ENCODE assay signal across 10 cellular contexts in the genomic region with DNA sequence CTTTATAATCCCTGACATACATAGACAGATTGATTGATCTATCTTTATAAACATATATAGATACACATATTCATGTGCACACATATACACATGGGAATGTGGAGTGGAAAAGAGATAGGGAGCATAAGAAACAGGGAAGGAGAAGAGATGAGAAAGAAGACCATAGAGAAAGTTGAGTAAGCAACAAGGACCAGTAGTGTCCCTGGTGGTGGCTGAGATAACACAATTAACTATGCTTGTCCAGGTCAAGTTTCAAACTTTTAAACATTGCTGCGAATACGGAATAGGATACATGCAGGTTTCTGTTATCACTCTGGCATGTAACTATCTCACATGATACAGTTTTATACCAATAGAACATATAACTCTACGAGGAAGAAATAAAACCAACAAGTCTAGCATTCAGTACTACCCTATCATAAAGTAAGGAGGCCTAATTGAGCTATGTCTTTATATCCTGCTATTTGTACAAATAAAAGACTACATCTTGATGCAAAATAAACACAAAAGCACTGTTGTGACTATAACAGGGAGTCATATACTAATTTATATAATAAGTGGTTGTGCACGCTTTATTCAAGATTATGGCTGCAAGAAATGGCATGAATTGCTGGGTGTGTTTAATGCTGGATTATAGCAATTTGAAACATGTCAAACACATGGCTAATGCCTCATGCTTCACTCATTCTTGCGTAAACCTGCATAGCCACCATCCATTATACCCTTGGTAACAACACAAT. TPM values are rescaled to one million over a fixed set of nuclear protein-coding genes. Genes with fewer than 3 reads are reported as not detected.
A peak's percentile ranks its signal among the peaks of the same experiment; 100 is the strongest.
DNase-seq lines count a peak whose midpoint lies in the region; TF ChIP-seq lines count a peak whose summit lies in the region.
"Had no signal": no experiment of that assay in that cellular context is flagged by ENCODE, and none has a peak within 500 bp of the region (broad histone marks: within the 10 kb centered on the region; RNA-seq: fewer than 3 reads in every experiment).

No MANE protein-coding gene starts in this region.

- peak; percentile 45 for TF ChIP-seq CTCF in AG04450 (IDR thresholded peaks at IDR 0.05; ENCODE audit: low read depth, low read length)
- TF ChIP-seq CTCF in H9 (conservative IDR thresholded peaks at IDR 0.05) = peak; percentile 63
- TF ChIP-seq CTCF in hepatocyte (IDR thresholded peaks at IDR 0.05; ENCODE audit: poor library complexity) = peak; percentile 29

- no peaks in the 10 kb centered on the region for H3K23me2 ChIP-seq in H9 (ENCODE audit: insufficient read length, low read depth, low read length, poor library complexity, severe bottlenecking)

- no peak overlapping the region for H2BK15ac ChIP-seq in H9 (ENCODE audit: low read depth, low read length)

- H4K91ac ChIP-seq in H9 (ENCODE audit: insufficient read length, low read depth, low read length) = no peak overlapping the region

- peaks cover 0 to 5% of the 10 kb centered on the region in 2 experiments; a peak in 1 of 4 replicates for H3K4me1 Mint-ChIP-seq in H9

- H3K4ac ChIP-seq in H9 (ENCODE audit: low read depth, low read length) = no peak overlapping the region

- no peak overlapping the region for H3K23ac ChIP-seq in H9 (ENCODE audit: insufficient read length, low read depth, low read length)

- H3K4me3 ChIP-seq in AG04450 (ENCODE audit: low read depth, low read length) = no peak overlapping the region
- no peak overlapping the region for H3K4me3 ChIP-seq in hepatocyte

- no peak overlapping the region for H2AK5ac ChIP-seq in H9 (ENCODE audit: insufficient read length, low read length)

- no peak overlapping the region for H3K4me3 Mint-ChIP-seq in H9

- H2BK5ac ChIP-seq in H9 (ENCODE audit: insufficient read length, low read length) = no peak overlapping the region

- no peak overlapping the region for H2BK120ac ChIP-seq in H9 (ENCODE audit: low read depth, low read length, poor library complexity, severe bottlenecking)

- H3K36me3 ChIP-seq in hepatocyte (replicated peaks; ENCODE audit: insufficient read depth, low read depth) = no peaks in the 10 kb centered on the region

- H3K18ac ChIP-seq in H9 (ENCODE audit: insufficient read length, low read depth, low read length) = no peak overlapping the region

- no peaks in the 10 kb centered on the region for H3K36me3 Mint-ChIP-seq in H9 (ENCODE audit: insufficient read depth in 1 of 3, low read depth in 3 of 3)

- H3K9me3 ChIP-seq in AG04450 (ENCODE audit: control insufficient read depth, insufficient read depth, low read length) (no peaks in the 10 kb centered on the region), H9 (ENCODE audit: control insufficient read depth, low read depth, low read length) (no peaks in the 10 kb centered on the region), hepatocyte (ENCODE audit: low read depth) (no peaks in the 10 kb centered on the region)

- no peaks in the 10 kb centered on the region for H4K20me1 ChIP-seq in H9 (ENCODE audit: control insufficient read depth, insufficient read depth, insufficient read length)
- H4K20me1 ChIP-seq in hepatocyte (ENCODE audit: insufficient read depth, poor library complexity, severe bottlenecking) = no peaks in the 10 kb centered on the region

- H3K79me1 ChIP-seq in H9 (ENCODE audit: insufficient read depth, low read depth, low read length, poor library complexity, severe bottlenecking) = no peaks in the 10 kb centered on the region

- no peak overlapping the region for H4K8ac ChIP-seq in H9 (replicated peaks; ENCODE audit: insufficient read length, low read depth, low read length)

- no peaks in the 10 kb centered on the region for H3K9me3 Mint-ChIP-seq in H9

- H3K27me3 ChIP-seq in AG04450 (ENCODE audit: control insufficient read depth, insufficient read depth, low read length) (no peaks in the 10 kb centered on the region), H9 (ENCODE audit: insufficient read depth, low read length) (no peaks in the 10 kb centered on the region), hepatocyte (no peaks in the 10 kb centered on the region)

- no CpG with 5 or more reads among the region's 5 CpGs for WGBS in H9 (ENCODE audit: extremely low coverage, insufficient read length, low lambda C conversion rate)
- WGBS in hepatocyte (ENCODE audit: low lambda C conversion rate, missing lambda C conversion rate) = 73% methylated on average over 5 of the region's 5 CpGs

- H3K4me1 ChIP-seq in H9 (ENCODE audit: insufficient read depth, low read length) (no peaks in the 10 kb centered on the region), hepatocyte (ENCODE audit: insufficient read depth) (no peaks in the 10 kb centered on the region)

- H2AFZ ChIP-seq in H9 (ENCODE audit: low read length) = no peak overlapping the region
- H2AFZ ChIP-seq in hepatocyte = no peak overlapping the region

- H2BK12ac ChIP-seq in H9 (ENCODE audit: insufficient read length, low read depth, low read length) = no peak overlapping the region

- H2BK20ac ChIP-seq in H9 (ENCODE audit: low read depth, low read length, poor library complexity, severe bottlenecking) = no peak overlapping the region

- no peaks in the 10 kb centered on the region for H3K9me2 ChIP-seq in hepatocyte (replicated peaks; ENCODE audit: insufficient read depth)

- H3K79me2 ChIP-seq in H9 (ENCODE audit: insufficient read depth, low read length) (no peaks in the 10 kb centered on the region), hepatocyte (peaks cover 7% of the 10 kb centered on the region)

- H3K4me2 ChIP-seq in H9 (ENCODE audit: insufficient read depth, insufficient read length, low read length) (no peak overlapping the region), hepatocyte (no peak overlapping the region)

- H3K14ac ChIP-seq in H9 (ENCODE audit: insufficient read depth, low read length) = no peak overlapping the region

- H3K56ac ChIP-seq in H9 (ENCODE audit: insufficient read length, low read depth, low read length) = no peak overlapping the region

- no peak overlapping the region for H3K9ac ChIP-seq in H9 (ENCODE audit: extremely low read depth, insufficient read length, low read length)

- no peaks in the 10 kb centered on the region for H3K27me3 Mint-ChIP-seq in H9 (ENCODE audit: low read depth)

- no peak overlapping the region for H3T11ph ChIP-seq in H9 (ENCODE audit: low read length)

- POLR2A ChIA-PET in AG04450 (lab: Yijun Ruan, JAX) = no interaction called here

- H3K27ac ChIP-seq in AG04450 (ENCODE audit: low read depth, low read length) = no peak overlapping the region
- H3K27ac ChIP-seq in H9 (ENCODE audit: insufficient read length, low read depth, low read length) = no peak overlapping the region
- no peak overlapping the region for H3K27ac ChIP-seq in hepatocyte

- no peak overlapping the region for H3K27ac Mint-ChIP-seq in H9

- CTCF ChIA-PET in AG04450 (lab: Charles Lee) = interaction anchor here (1.2 to 1.3 kb wide), 2 partner anchors 8 to 101 kb away, joined by 3 to 6 read pairs; partner anchors contain the start of gene FOXP2

- H4K5ac ChIP-seq in H9 (ENCODE audit: insufficient read length, low read depth, low read length) = no peak overlapping the region

- DNase-seq in AG04450 (ENCODE audit: low read depth, low spot score) = no peak
- no peak for DNase-seq in H9
- peak; percentile 57 for DNase-seq in RKO (ENCODE audit: low spot score)
- no peak for DNase-seq in hepatocyte (ENCODE audit: low spot score)
- DNase-seq in NCI-H345 (lab: John Stamatoyannopoulos, UW) = no peak
- DNase-seq in NCI-H1105 treated with DMSO at 0.1 percent for 48 hours (lab: John Stamatoyannopoulos, UW) = no peak
- no peak for DNase-seq in ureter (ENCODE audit: low spot score)
- no peak for DNase-seq in NCI-H2029 (lab: John Stamatoyannopoulos, UW)
- DNase-seq: DMS79, NCI-H1092 had no signal

RNA-seq across cellular contexts. Expression of gene FOXP2, which starts 8.0 kb away (rescaled TPM):
- 2.8 TPM in 2 replicates for polyA plus RNA-seq in AG04450 (2011; rRNA removed)
- 4.0 and 5.3 TPM in 2 replicates for polyA minus RNA-seq in AG04450 (2011; rRNA and poly(A)+ RNA removed)
- total RNA-seq in H9 (2021) = not detected in 2 replicates
- 14.7 and 21.1 TPM in 2 replicates for total RNA-seq in hepatocyte
- 8.1 and 10.0 TPM in 2 replicates for polyA plus RNA-seq in hepatocyte
- total RNA-seq in ureter = 13.5 TPM

Comparison
In these comparisons a context has a peak if more than half of its experiments do, and no peak if none do; other contexts are left out.
1. RNA of gene FOXP2, which starts 8.0 kb away (total RNA-seq): 14.7 to 21.1 TPM in hepatocyte and 13.5 TPM in ureter (single experiment); not detected in H9; every median in the first group is over 10 times any median in the second.
2. Peak in every context shown above with its lines, with median percentiles within 50 percentile points of each other: CTCF ChIP-seq.